7 cellular contexts compared by ENCODE assay signal in genomic region chr2:221374234-221374633, GRCh38.
"Had no signal": no experiment of that assay in that cellular context is flagged by ENCODE, and none has a peak within 500 bp of the region (broad histone marks: within the 10 kb centered on the region; RNA-seq: fewer than 3 reads in every experiment).

No MANE protein-coding gene starts in this region.

- H3K4me3 Mint-ChIP-seq: IgD-negative memory B cell had no signal

- ATAC-seq: K562 had no signal

- H3K27ac ChIP-seq: HL-60, KMS-11 had no signal

- FAIRE-seq: HTR-8/SVneo, K562 had no signal

- DNase-seq: KBM-7, KG1 had no signal

- H3K9ac ChIP-seq: KMS-11 had no signal

- H3K4me2 ChIP-seq: KMS-11 had no signal

- H3K4me3 ChIP-seq: K562 had no signal
